In the genomic region with DNA sequence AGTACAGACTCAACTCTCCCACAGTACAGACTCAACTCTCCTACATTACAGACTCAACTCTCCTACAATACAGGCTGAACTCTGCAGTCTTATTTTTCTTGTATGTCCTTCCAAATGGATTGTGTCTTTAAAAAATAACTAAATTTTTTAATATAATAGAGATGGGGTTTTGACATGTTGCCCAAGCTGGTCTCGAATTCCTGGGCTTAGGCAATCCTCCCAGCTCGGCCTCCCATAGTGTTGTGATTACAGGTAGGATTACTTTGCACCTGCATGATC, we compare ENCODE assay signal across 41 cellular contexts. TPM values are rescaled to one million over a fixed set of nuclear protein-coding genes. Genes with fewer than 3 reads are reported as not detected.
"Had no signal": no experiment of that assay in that cellular context is flagged by ENCODE, and none has a peak within 500 bp of the region (broad histone marks: within the 10 kb centered on the region; RNA-seq: fewer than 3 reads in every experiment).

No MANE protein-coding gene starts in this region.

- H3K4me3 Mint-ChIP-seq: activated naive CD4-positive, alpha-beta T cell treated with anti-CD3 and anti-CD28 coated beads for 36 hours; activated naive CD4-positive, alpha-beta T cell treated with anti-CD3 and anti-CD28 coated beads, Interleukin-2, amount 10 ng/mL, durations not matched to agents 7 days and 5 days; activated naive CD4-positive, alpha-beta T cell treated with anti-CD3 and anti-CD28 coated beads, Interleukin-2, amount 50 U/mL, for 24 hours; activated naive CD8-positive, alpha-beta T cell; activated naive CD8-positive, alpha-beta T cell treated with anti-CD3 and anti-CD28 coated beads for 36 hours; activated naive CD8-positive, alpha-beta T cell treated with anti-CD3 and anti-CD28 coated beads, Interleukin-2, amount 10 ng/mL, durations not matched to agents 7 days and 5 days; activated naive CD8-positive, alpha-beta T cell treated with anti-CD3 and anti-CD28 coated beads, Interleukin-2, amount 50 U/mL, for 24 hours; activated T-cell treated with anti-CD3 and anti-CD28 coated beads, Interleukin-2, amount 50 U/mL, for 24 hours; activated T-cell treated with anti-CD3 and anti-CD28 coated beads, Interleukin-2, amount 50 U/mL, for 4 hours; activated T-helper 1 cell treated with anti-CD3 and anti-CD28 coated beads, Interleukin-12 subunit alpha, Interleukin-12 subunit beta, Interleukin-2, Interleukin-4 antibody, amounts not matched to agents 30 ng/mL and 10 ng/mL and 1 ng/mL, durations not matched to agents 14 hours and 24 hours and 36 hours; activated T-helper 17 cell treated with anti-CD3 and anti-CD28 coated beads, Interleukin-2, amount 50 U/mL, for 72 hours; brain; central memory CD8-positive, alpha-beta T cell had no signal

- H3K9me3 Mint-ChIP-seq: activated naive CD4-positive, alpha-beta T cell treated with anti-CD3 and anti-CD28 coated beads, Interleukin-2, amount 50 U/mL, for 24 hours; brain; central memory CD8-positive, alpha-beta T cell had no signal

- H3K9me3 ChIP-seq: adrenal gland, ascending aorta, body of pancreas, breast epithelium had no signal

- H3K4me3 ChIP-seq: adrenal gland, ascending aorta, body of pancreas, breast epithelium, cardiac muscle cell had no signal

- DNase-seq: activated effector memory CD4-positive, alpha-beta T cell treated with anti-CD3 and anti-CD28 coated beads, Interleukin-2, amount 50 U/mL, for 16 hours; activated effector memory CD4-positive, alpha-beta T cell treated with Interleukin-2 at 50 U/mL for 16 hours; activated gamma-delta T cell; activated gamma-delta T cell treated with Interleukin-2 at 50 U/mL for 16 hours; activated naive CD4-positive, alpha-beta T cell; activated naive CD4-positive, alpha-beta T cell treated with anti-CD3 and anti-CD28 coated beads for 36 hours; activated naive CD4-positive, alpha-beta T cell treated with anti-CD3 and anti-CD28 coated beads, Interleukin-2, amount 10 ng/mL, durations not matched to agents 7 days and 5 days; activated naive CD4-positive, alpha-beta T cell treated with anti-CD3 and anti-CD28 coated beads, Interleukin-2, amount 50 U/mL, for 16 hours; activated naive CD4-positive, alpha-beta T cell treated with Interleukin-2 at 50 U/mL for 16 hours; activated naive CD8-positive, alpha-beta T cell treated with anti-CD3 and anti-CD28 coated beads for 36 hours; activated naive CD8-positive, alpha-beta T cell treated with anti-CD3 and anti-CD28 coated beads, Interleukin-2, amount 10 ng/mL, durations not matched to agents 7 days and 5 days; activated naive CD8-positive, alpha-beta T cell treated with anti-CD3 and anti-CD28 coated beads, Interleukin-2, amount 50 U/mL, for 24 hours; activated T-cell treated with anti-CD3 and anti-CD28 coated beads, Interleukin-2, amount 50 U/mL, for 1 hour; activated T-cell treated with anti-CD3 and anti-CD28 coated beads, Interleukin-2, amount 50 U/mL, for 24 hours; activated T-cell treated with anti-CD3 and anti-CD28 coated beads, Interleukin-2, amount 50 U/mL, for 4 hours; adrenal gland; amniotic stem cell; amygdala; anterior cingulate cortex; aorta; body of pancreas; caudate nucleus; central memory CD4-positive, alpha-beta T cell; cerebellar nuclear complex had no signal

- H3K27ac ChIP-seq: adrenal gland, ascending aorta, body of pancreas, breast epithelium, cardiac muscle cell had no signal

- FAIRE-seq: astrocyte, bronchial epithelial cell, colon had no signal

- H3K27me3 ChIP-seq: adrenal gland, ascending aorta, body of pancreas, breast epithelium, cardiac muscle cell had no signal

- H3K36me3 ChIP-seq: adrenal gland, cardiac muscle cell had no signal

- H3K4me1 Mint-ChIP-seq: activated naive CD4-positive, alpha-beta T cell treated with anti-CD3 and anti-CD28 coated beads, Interleukin-2, amount 10 ng/mL, durations not matched to agents 7 days and 5 days; activated naive CD4-positive, alpha-beta T cell treated with anti-CD3 and anti-CD28 coated beads, Interleukin-2, amount 50 U/mL, for 24 hours; brain; central memory CD8-positive, alpha-beta T cell had no signal

- H3K4me1 ChIP-seq: adrenal gland, ascending aorta, body of pancreas, breast epithelium had no signal

- H3K27me3 Mint-ChIP-seq: activated naive CD4-positive, alpha-beta T cell treated with anti-CD3 and anti-CD28 coated beads, Interleukin-2, amount 10 ng/mL, durations not matched to agents 7 days and 5 days; activated naive CD4-positive, alpha-beta T cell treated with anti-CD3 and anti-CD28 coated beads, Interleukin-2, amount 50 U/mL, for 24 hours; activated naive CD8-positive, alpha-beta T cell; activated naive CD8-positive, alpha-beta T cell treated with anti-CD3 and anti-CD28 coated beads for 36 hours; activated naive CD8-positive, alpha-beta T cell treated with anti-CD3 and anti-CD28 coated beads, Interleukin-2, amount 50 U/mL, for 24 hours; activated T-cell treated with anti-CD3 and anti-CD28 coated beads, Interleukin-2, amount 50 U/mL, for 24 hours; activated T-helper 17 cell treated with anti-CD3 and anti-CD28 coated beads, Interleukin-2, amount 50 U/mL, for 72 hours; brain; central memory CD8-positive, alpha-beta T cell had no signal

- ATAC-seq: activated naive CD4-positive, alpha-beta T cell treated with anti-CD3 and anti-CD28 coated beads, Interleukin-2, amount 50 U/mL, for 72 hours; activated naive CD8-positive, alpha-beta T cell treated with anti-CD3 and anti-CD28 coated beads, Interleukin-2, amount 50 U/mL, for 24 hours; activated T-cell treated with anti-CD3 and anti-CD28 coated beads, Interleukin-2, amount 50 U/mL, for 4 hours; body of pancreas had no signal

- H3K27ac Mint-ChIP-seq: activated naive CD4-positive, alpha-beta T cell treated with anti-CD3 and anti-CD28 coated beads for 36 hours; activated naive CD4-positive, alpha-beta T cell treated with anti-CD3 and anti-CD28 coated beads, Interleukin-2, amount 10 ng/mL, durations not matched to agents 7 days and 5 days; activated naive CD4-positive, alpha-beta T cell treated with anti-CD3 and anti-CD28 coated beads, Interleukin-2, amount 50 U/mL, for 24 hours; activated naive CD8-positive, alpha-beta T cell; activated naive CD8-positive, alpha-beta T cell treated with anti-CD3 and anti-CD28 coated beads for 36 hours; activated naive CD8-positive, alpha-beta T cell treated with anti-CD3 and anti-CD28 coated beads, Interleukin-2, amount 10 ng/mL, durations not matched to agents 7 days and 5 days; activated naive CD8-positive, alpha-beta T cell treated with anti-CD3 and anti-CD28 coated beads, Interleukin-2, amount 50 U/mL, for 24 hours; activated T-cell treated with anti-CD3 and anti-CD28 coated beads, Interleukin-2, amount 50 U/mL, for 24 hours; activated T-helper 1 cell treated with anti-CD3 and anti-CD28 coated beads, Interleukin-12 subunit alpha, Interleukin-12 subunit beta, Interleukin-2, Interleukin-4 antibody, amounts not matched to agents 30 ng/mL and 10 ng/mL and 1 ng/mL, durations not matched to agents 14 hours and 24 hours and 36 hours; brain had no signal

RNA-seq across cellular contexts. Expression of gene SMCO1, which starts 51.7 kb away (rescaled TPM):
- total RNA-seq: activated naive CD4-positive, alpha-beta T cell treated with anti-CD3 and anti-CD28 coated beads for 36 hours; activated naive CD4-positive, alpha-beta T cell treated with anti-CD3 and anti-CD28 coated beads, Interleukin-2, amount 50 U/mL, for 72 hours; activated naive CD8-positive, alpha-beta T cell treated with anti-CD3 and anti-CD28 coated beads for 36 hours; activated naive CD8-positive, alpha-beta T cell treated with anti-CD3 and anti-CD28 coated beads, Interleukin-2, amount 10 ng/mL, durations not matched to agents 7 days and 5 days; activated T-cell treated with anti-CD3 and anti-CD28 coated beads, Interleukin-2, amount 50 U/mL, for 4 hours; activated T-helper 1 cell treated with anti-CD3 and anti-CD28 coated beads, Interleukin-12 subunit alpha, Interleukin-12 subunit beta, Interleukin-2, Interleukin-4 antibody, amounts not matched to agents 30 ng/mL and 10 ng/mL and 1 ng/mL, durations not matched to agents 14 hours and 24 hours and 36 hours; activated T-helper 17 cell treated with anti-CD3 and anti-CD28 coated beads, Interleukin-2, amount 50 U/mL, for 72 hours; activated T-helper 2 cell treated with anti-CD3 and anti-CD28 coated beads, Interferon-gamma antibody, Interleukin-2, Interleukin-4, amounts not matched to agents 10 μg/mL and 5 μg/mL and 100 μg/mL, durations not matched to agents 14 hours and 24 hours and 36 hours; adrenal gland; aorta; ascending aorta; astrocyte; body of pancreas; breast epithelium; bronchial epithelial cell; cerebellum; chondrocyte had no signal
- polyA plus RNA-seq: adipose tissue, aorta had no signal
